Comparison of ENCODE assay signal across 8 cellular contexts in genomic region chr9:6566409-6567139, GRCh38.
A peak's percentile ranks its signal among the peaks of the same experiment; 100 is the strongest.
DNase-seq lines count a peak whose midpoint lies in the region; ATAC-seq, FAIRE-seq and TF ChIP-seq lines count a peak whose summit lies in the region.

No MANE protein-coding gene starts in this region.

- H3K27me3 Mint-ChIP-seq in activated T-cell treated with anti-CD3 and anti-CD28 coated beads, Interleukin-2, amount 50 U/mL, for 72 hours (ENCODE audit: low read depth): peaks cover 7% of the 10 kb centered on the region

- peak overlapping the region; percentile 86 for H3K27ac Mint-ChIP-seq in activated T-cell treated with anti-CD3 and anti-CD28 coated beads, Interleukin-2, amount 50 U/mL, for 72 hours

- no peaks in the 10 kb centered on the region for H3K9me3 ChIP-seq in mesenchymal stem cell (ENCODE audit: control insufficient read depth, low read length)

- H3K9me3 Mint-ChIP-seq in activated T-cell treated with anti-CD3 and anti-CD28 coated beads, Interleukin-2, amount 50 U/mL, for 72 hours: no peaks in the 10 kb centered on the region

- peak overlapping the region; percentile 55 to 83 for H3K4ac ChIP-seq in mesenchymal stem cell (ENCODE audit: low read depth in 1 of 2, low read length in 2 of 2)

- DNase-seq in GDM1 (lab: John Stamatoyannopoulos, UW): peak; percentile 49
- DNase-seq in HK-2 (ENCODE audit: unreplicated experiment): peak; percentile 75
- peak; percentile 61 to 63 for DNase-seq in activated T-cell treated with anti-CD3 and anti-CD28 coated beads, Interleukin-2, amount 50 U/mL, for 72 hours
- peak; percentile 98 for DNase-seq in mesenchymal stem cell
- DNase-seq in GM12892 (ENCODE audit: insufficient read length): no peak
- no peak for DNase-seq in cerebellar cortex (ENCODE audit: low spot score)

- no peak overlapping the region for H3K23ac ChIP-seq in mesenchymal stem cell (ENCODE audit: low read length in 2 of 2)

- no peaks in the 10 kb centered on the region for H3K27me3 ChIP-seq in mesenchymal stem cell (ENCODE audit: control insufficient read depth in 1 of 2, insufficient read depth in 1 of 2, low read length in 2 of 2)

- peaks cover 7% of the 10 kb centered on the region for H3K4me1 ChIP-seq in mesenchymal stem cell (ENCODE audit: control insufficient read depth, insufficient read depth, low read depth, low read length)

- no peaks in the 10 kb centered on the region for H3K36me3 ChIP-seq in mesenchymal stem cell (ENCODE audit: control insufficient read depth in 1 of 2, insufficient read depth in 2 of 2, low read depth in 1 of 2, low read length in 2 of 2)

- H3K9ac ChIP-seq in mesenchymal stem cell (ENCODE audit: low read length): peak overlapping the region; percentile 88

- H2BK120ac ChIP-seq in mesenchymal stem cell (ENCODE audit: low read depth, low read length): peak overlapping the region; percentile 54

- H2AFZ ChIP-seq in mesenchymal stem cell (ENCODE audit: low read depth, low read length): peak overlapping the region; percentile 68

- peaks cover 25% of the 10 kb centered on the region for H3K4me1 Mint-ChIP-seq in activated T-cell treated with anti-CD3 and anti-CD28 coated beads, Interleukin-2, amount 50 U/mL, for 72 hours (ENCODE audit: low read depth)

- no peak overlapping the region for H2AK5ac ChIP-seq in mesenchymal stem cell (ENCODE audit: low read length, severe bottlenecking)

- no peaks in the 10 kb centered on the region for H3K79me1 ChIP-seq in mesenchymal stem cell (replicated peaks; ENCODE audit: low read length, poor library complexity, severe bottlenecking)

- peak overlapping the region in 1 of 2 experiments; percentile 79 for H2BK12ac ChIP-seq in mesenchymal stem cell (ENCODE audit: low read length in 2 of 2)

- H2BK5ac ChIP-seq in mesenchymal stem cell (ENCODE audit: low read depth, low read length, poor library complexity, severe bottlenecking): no peak overlapping the region

- peak overlapping the region; percentile 59 to 77 for H3K4me3 Mint-ChIP-seq in activated T-cell treated with anti-CD3 and anti-CD28 coated beads, Interleukin-2, amount 50 U/mL, for 72 hours

- no peaks in the 10 kb centered on the region for H3K36me3 Mint-ChIP-seq in activated T-cell treated with anti-CD3 and anti-CD28 coated beads, Interleukin-2, amount 50 U/mL, for 72 hours (ENCODE audit: insufficient read depth in 2 of 2)

- no peak for TF ChIP-seq POLR2A in GM12892 (IDR thresholded peaks at IDR 0.05; ENCODE audit: low read depth, low read length)

- H3K14ac ChIP-seq in mesenchymal stem cell (ENCODE audit: low read length in 2 of 2): no peak overlapping the region

- H4K91ac ChIP-seq in mesenchymal stem cell (ENCODE audit: low read length): peak overlapping the region; percentile 60

- peak overlapping the region in 1 of 2 experiments; percentile 49 for H3K4me3 ChIP-seq in mesenchymal stem cell (ENCODE audit: insufficient read depth in 1 of 2, low read depth in 1 of 2, low read length in 2 of 2)

- H3K4me2 ChIP-seq in mesenchymal stem cell (ENCODE audit: low read length, poor library complexity, severe bottlenecking): peak overlapping the region; percentile 29

- WGBS in mesenchymal stem cell: 0% methylated on average over 6 of the region's 10 CpGs

- peak overlapping the region; percentile 58 for H4K8ac ChIP-seq in mesenchymal stem cell (ENCODE audit: low read length)

- peak; percentile 88 to 89 for ATAC-seq in activated T-cell treated with anti-CD3 and anti-CD28 coated beads, Interleukin-2, amount 50 U/mL, for 72 hours (replicated peaks in 1 of 2)
- ATAC-seq in GM18867 (IDR thresholded peaks at IDR 0.05; ENCODE audit: unreplicated experiment) (no peak), HG03460 (IDR thresholded peaks at IDR 0.05; ENCODE audit: unreplicated experiment) (no peak)

- FAIRE-seq in GM12892 (lab: Jason Lieb, UNC): no peak

- H3K27ac ChIP-seq in mesenchymal stem cell (ENCODE audit: low read length, poor library complexity, severe bottlenecking): peak overlapping the region; percentile 91

- H2BK15ac ChIP-seq in mesenchymal stem cell (ENCODE audit: low read depth, poor library complexity, severe bottlenecking): peak overlapping the region; percentile 55

- H3K18ac ChIP-seq in mesenchymal stem cell (ENCODE audit: low read depth in 1 of 2, low read length in 2 of 2): peak overlapping the region; percentile 70 to 78

Comparison
In these comparisons a context has a peak if more than half of its experiments do, and no peak if none do; other contexts are left out.
1. DNase-seq: peak in GDM1 (single experiment), HK-2 (single experiment), activated T-cell treated with anti-CD3 and anti-CD28 coated beads, Interleukin-2, amount 50 U/mL, for 72 hours (2 of 2) and mesenchymal stem cell (single experiment); none in GM12892 (single experiment) and cerebellar cortex (single experiment).
2. ATAC-seq: peak in activated T-cell treated with anti-CD3 and anti-CD28 coated beads, Interleukin-2, amount 50 U/mL, for 72 hours (2 of 2); none in GM18867 (single experiment) and HG03460 (single experiment).